9 cellular contexts compared by ENCODE assay signal in the genomic region with DNA sequence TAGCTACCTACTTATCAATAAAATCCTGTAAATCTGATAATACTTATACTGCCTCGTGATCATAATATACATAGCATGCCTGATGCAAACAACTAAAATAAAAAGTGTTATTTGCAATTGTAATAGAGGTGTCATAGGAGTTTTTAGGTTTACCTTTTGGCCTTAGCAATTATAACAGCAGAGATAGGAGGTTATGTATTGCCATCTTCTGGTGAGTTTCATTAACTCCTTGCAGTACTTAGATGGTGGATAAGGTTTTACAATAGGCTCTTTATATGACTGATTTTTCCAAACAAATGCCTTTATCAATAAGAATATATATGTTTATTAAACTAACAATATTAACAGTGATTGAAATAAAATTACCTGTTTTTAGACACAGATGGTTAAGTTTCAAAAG. TPM values are rescaled to one million over a fixed set of nuclear protein-coding genes. Genes with fewer than 3 reads are reported as not detected.
DNase-seq lines count a peak whose midpoint lies in the region; ATAC-seq and TF ChIP-seq lines count a peak whose summit lies in the region.
"Had no signal": no experiment of that assay in that cellular context is flagged by ENCODE, and none has a peak within 500 bp of the region (broad histone marks: within the 10 kb centered on the region; RNA-seq: fewer than 3 reads in every experiment).

No MANE protein-coding gene starts in this region.

- TF ChIP-seq CTCF in choroid plexus epithelial cell (conservative IDR thresholded peaks at IDR 0.05; ENCODE audit: low read depth, low read length): peak; percentile 58

- no peak for ATAC-seq in HG02642 (IDR thresholded peaks at IDR 0.05; ENCODE audit: poor library complexity, unreplicated experiment)

- no peak overlapping the region for H3K4me3 ChIP-seq in choroid plexus epithelial cell (ENCODE audit: low read depth, low read length)
- H3K4me3 ChIP-seq: BLaER1 had no signal

- DNase-seq in NCI-H1092 treated with DMSO at 0.1 percent for 48 hours (lab: John Stamatoyannopoulos, UW) (peak; percentile 13), NCI-H1092 (lab: John Stamatoyannopoulos, UW) (no peak), M059J (ENCODE audit: low read depth) (peak; percentile 21), choroid plexus epithelial cell (ENCODE audit: low read depth) (peak; percentile 67), renal cortical epithelial cell (ENCODE audit: low read depth) (peak; percentile 57), NCI-H146 treated with DMSO at 0.1 percent for 48 hours (lab: John Stamatoyannopoulos, UW; ENCODE audit: unreplicated experiment) (no peak)
- no peak for DNase-seq in activated CD8-positive, alpha-beta memory T cell treated with anti-CD3 and anti-CD28 coated beads, Interleukin-2, amount 50 U/mL, for 48 hours

RNA-seq across cellular contexts. Expression of a gene that starts 27.8 kb away (rescaled TPM):
- total RNA-seq in M059J (2014; rRNA removed; shearing (Covaris generic)): 0.32 and 0.37 TPM in 2 replicates
- total RNA-seq in renal cortical epithelial cell: 0.15 and 0.52 TPM in 2 replicates

RNA-seq across cellular contexts. Expression of a gene that starts 32.7 kb away (rescaled TPM):
- 15.3 and 20.9 TPM in 2 replicates for total RNA-seq in M059J (2014; rRNA removed; shearing (Covaris generic))
- total RNA-seq in renal cortical epithelial cell: 39.1 and 195 TPM in 2 replicates

Comparison
In these comparisons a context has a peak if more than half of its experiments do, and no peak if none do; other contexts are left out.
1. DNase-seq: peak in NCI-H1092 treated with DMSO at 0.1 percent for 48 hours (single experiment), M059J (single experiment), choroid plexus epithelial cell (single experiment) and renal cortical epithelial cell (single experiment); none in NCI-H1092 (single experiment), NCI-H146 treated with DMSO at 0.1 percent for 48 hours (single experiment) and activated CD8-positive, alpha-beta memory T cell treated with anti-CD3 and anti-CD28 coated beads, Interleukin-2, amount 50 U/mL, for 48 hours (single experiment).